In genomic region chr12:95205016-95205415, GRCh38 we compare ENCODE assay signal across 10 cellular contexts. TPM values are rescaled to one million over a fixed set of nuclear protein-coding genes. Genes with fewer than 3 reads are reported as not detected.
DNase-seq lines count a peak whose midpoint lies in the region; ATAC-seq, FAIRE-seq and TF ChIP-seq lines count a peak whose summit lies in the region.
"Had no signal": no experiment of that assay in that cellular context is flagged by ENCODE, and none has a peak within 500 bp of the region (broad histone marks: within the 10 kb centered on the region; RNA-seq: fewer than 3 reads in every experiment).

No MANE protein-coding gene starts in this region.

- DNase-seq in IMR-90: no peak
- DNase-seq in mammary epithelial cell: no peak
- no peak for DNase-seq in lower lobe of right lung
- no peak for DNase-seq in stimulated activated naive CD8-positive, alpha-beta T cell treated with anti-CD3 and anti-CD28 coated beads, Interleukin-15, Interleukin-2, amounts not matched to agents 100 U/mL and 50 U/mL, for 24 hours
- DNase-seq in HTR-8/SVneo (ENCODE audit: insufficient read length, low spot score): no peak
- DNase-seq: activated naive CD4-positive, alpha-beta T cell; SHP77 had no signal

- H2AK9ac ChIP-seq in IMR-90 (replicated peaks; ENCODE audit: low read depth, low read length, poor library complexity): no peak overlapping the region

- peak overlapping the region; percentile 97 for H2BK15ac ChIP-seq in IMR-90 (ENCODE audit: low read depth, low read length)

- peaks cover 18 to 57% of the 10 kb centered on the region in 2 experiments for H3K79me1 ChIP-seq in IMR-90 (ENCODE audit: low read depth in 1 of 2, low read length in 2 of 2)

- H3K9ac ChIP-seq in IMR-90 (ENCODE audit: low read depth, low read length): no peak overlapping the region; the same call in 1 of the 2 replicates
- peak overlapping the region; percentile 97 for H3K9ac ChIP-seq in mammary epithelial cell (ENCODE audit: insufficient read depth, low read length)

- H3K4ac ChIP-seq in IMR-90 (ENCODE audit: low read depth, low read length): peak overlapping the region; percentile 96

- H4K5ac ChIP-seq in IMR-90 (ENCODE audit: low read depth, low read length): peak overlapping the region; percentile 86

- TF ChIP-seq POLR2A in IMR-90 (IDR thresholded peaks at IDR 0.05; ENCODE audit: low read depth, low read length): no peak

- H2BK5ac ChIP-seq in IMR-90 (ENCODE audit: low read depth, low read length, poor library complexity, severe bottlenecking): peak overlapping the region; percentile 97

- dilution Hi-C loops in IMR-90 (cut with HindIII; ENCODE audit: low sequenced_read_pairs, unreplicated experiment): no loop called here
- dilution Hi-C loops in mammary epithelial cell (cut with HindIII; ENCODE audit: low sequenced_read_pairs): no loop called here

- peak overlapping the region; percentile 99; the same call in 1 of the 2 replicates for H2AK5ac ChIP-seq in IMR-90 (ENCODE audit: low read depth, low read length)

- FAIRE-seq in HTR-8/SVneo (lab: Jason Lieb, UNC): no peak

- H3K4me3 ChIP-seq in IMR-90 (ENCODE audit: insufficient read depth, low read depth, low read length) (no peak overlapping the region), mammary epithelial cell (replicated peaks in 1 of 3; ENCODE audit: insufficient read depth in 1 of 3, low read depth in 2 of 3, low read length in 3 of 3) (no peak overlapping the region), lower lobe of right lung (no peak overlapping the region), thymus (ENCODE audit: low read length) (no peak overlapping the region)

- in situ Hi-C loops in IMR-90 (cut with MboI; ENCODE audit: low sequenced_read_pairs) (no loop called here), mammary epithelial cell (cut with MboI; ENCODE audit: low sequenced_read_pairs in 2 of 2) (no loop called here)

- H3K9me3 ChIP-seq in IMR-90 (ENCODE audit: control insufficient read depth, insufficient read depth, low read length) (no peaks in the 10 kb centered on the region), mammary epithelial cell (replicated peaks; ENCODE audit: insufficient read depth, low read length) (no peaks in the 10 kb centered on the region), lower lobe of right lung (no peaks in the 10 kb centered on the region), thymus (ENCODE audit: control insufficient read depth) (no peaks in the 10 kb centered on the region)

- TF ChIP-seq RAD21 in IMR-90 (IDR thresholded peaks at IDR 0.05; ENCODE audit: low read length): no peak

- BruUV-seq in IMR-90 (replicated peaks; lab: Mats Ljungman, UMichigan) (no TSS peak), mammary epithelial cell (replicated peaks; lab: Mats Ljungman, UMichigan) (no TSS peak)

- H3K36me3 ChIP-seq in IMR-90 (ENCODE audit: control insufficient read depth, insufficient read depth, low read length): no peaks in the 10 kb centered on the region
- H3K36me3 ChIP-seq in mammary epithelial cell (ENCODE audit: insufficient read depth, low read length): no peaks in the 10 kb centered on the region
- no peaks in the 10 kb centered on the region for H3K36me3 ChIP-seq in lower lobe of right lung
- no peaks in the 10 kb centered on the region for H3K36me3 ChIP-seq in thymus (ENCODE audit: control insufficient read depth, insufficient read depth)

- peak overlapping the region; percentile 88 for H3K14ac ChIP-seq in IMR-90 (replicated peaks; ENCODE audit: low read depth, low read length)

- intact Hi-C loops in IMR-90 (cut with micrococcal nuclease) (no loop called here), mammary epithelial cell (cut with micrococcal nuclease) (no loop called here), lower lobe of right lung (cut with DNase I) (no loop called here)

- H3K18ac ChIP-seq in IMR-90 (ENCODE audit: low read depth, low read length): peak overlapping the region; percentile 87

- peaks cover 11% of the 10 kb centered on the region for H3K9me1 ChIP-seq in IMR-90 (ENCODE audit: insufficient read depth, low read length)

- POLR2A ChIA-PET in IMR-90 (lab: Charles Lee; ENCODE audit: unreplicated experiment): no interaction called here

- H2BK20ac ChIP-seq in IMR-90 (ENCODE audit: low read depth, low read length): peak overlapping the region; percentile 83; the same call in 1 of the 2 replicates

- peak overlapping the region; percentile 71 for H3K27ac ChIP-seq in IMR-90 (ENCODE audit: insufficient read depth, low read length)
- H3K27ac ChIP-seq in mammary epithelial cell (ENCODE audit: insufficient read depth, low read depth, low read length): peak overlapping the region; percentile 100
- peak overlapping the region; percentile 69 for H3K27ac ChIP-seq in lower lobe of right lung
- H3K27ac ChIP-seq in thymus (ENCODE audit: low read depth): peak overlapping the region; percentile 36

- peak overlapping the region; percentile 71 to 95; a peak in 3 of 4 replicates for H4K8ac ChIP-seq in IMR-90 (ENCODE audit: low read depth in 2 of 2, low read length in 2 of 2)

- WGBS in IMR-90 (ENCODE audit: extremely low coverage in 2 of 2, insufficient read length in 1 of 2), 2 experiments: no CpG with 5 or more reads among the region's 1 CpG
- 90% methylated on average over 1 of the region's 1 CpG for WGBS in mammary epithelial cell (ENCODE audit: low coverage, missing lambda C conversion rate)
- WGBS in thymus: 94% methylated on average over 1 of the region's 1 CpG

- H4K20me1 ChIP-seq in IMR-90 (ENCODE audit: insufficient read depth, low read length): no peaks in the 10 kb centered on the region
- H4K20me1 ChIP-seq in mammary epithelial cell (ENCODE audit: insufficient read depth, low read length): no peaks in the 10 kb centered on the region

- ATAC-seq in IMR-90 (ENCODE audit: low read depth) (no peak), lower lobe of right lung (no peak), HG03095 (IDR thresholded peaks at IDR 0.05; ENCODE audit: unreplicated experiment) (no peak), GM18867 (IDR thresholded peaks at IDR 0.05; ENCODE audit: unreplicated experiment) (no peak)
- no peak for ATAC-seq in stimulated activated naive CD8-positive, alpha-beta T cell treated with anti-CD3 and anti-CD28 coated beads, Interleukin-15, Interleukin-2, amounts not matched to agents 100 U/mL and 50 U/mL, for 24 hours

- H4K91ac ChIP-seq in IMR-90 (ENCODE audit: insufficient read depth, low read depth, low read length): peak overlapping the region; percentile 94

- TF ChIP-seq CTCF in IMR-90 (conservative IDR thresholded peaks at IDR 0.05; ENCODE audit: low read depth, low read length): no peak
- no peak for TF ChIP-seq CTCF in mammary epithelial cell (conservative IDR thresholded peaks at IDR 0.05 in 1 of 2, IDR thresholded peaks at IDR 0.05 in 1 of 2; ENCODE audit: extremely low read depth in 1 of 2, insufficient read depth in 1 of 2, low read depth in 1 of 2, low read length in 2 of 2)
- no peak for TF ChIP-seq CTCF in lower lobe of right lung (IDR thresholded peaks at IDR 0.05)

- CTCF ChIA-PET in IMR-90 (lab: Yijun Ruan, JAX): interaction anchor here (0.6 to 1.5 kb wide), 2 partner anchors 13 to 447 kb away, joined by 3 to 5 read pairs; partner anchors contain the start of gene VEZT
- CTCF ChIA-PET in mammary epithelial cell (lab: Charles Lee; ENCODE audit: low non-redundant PET): interaction anchor here (0.6 kb wide), 1 partner anchor 334 kb away, joined by 3 read pairs; no protein-coding TSS in a partner anchor

- peak overlapping the region; percentile 96 for H2BK120ac ChIP-seq in IMR-90 (ENCODE audit: low read depth, low read length)

- H3K23ac ChIP-seq in IMR-90 (ENCODE audit: low read depth, low read length): peak overlapping the region; percentile 72; the same call in 1 of the 2 replicates

- no peak overlapping the region for H3K56ac ChIP-seq in IMR-90 (ENCODE audit: extremely low read depth, insufficient read depth, low read length)

- H2AFZ ChIP-seq in IMR-90 (replicated peaks; ENCODE audit: low read length, poor library complexity) (no peak overlapping the region), mammary epithelial cell (ENCODE audit: low read depth, low read length) (no peak overlapping the region)

- H3K79me2 ChIP-seq in mammary epithelial cell (ENCODE audit: insufficient read depth, low read length): peaks cover 71% of the 10 kb centered on the region

- H3K27me3 ChIP-seq in IMR-90 (ENCODE audit: control insufficient read depth, insufficient read depth, low read length) (no peaks in the 10 kb centered on the region), mammary epithelial cell (ENCODE audit: insufficient read depth, low read length) (no peaks in the 10 kb centered on the region), lower lobe of right lung (ENCODE audit: low read depth) (no peaks in the 10 kb centered on the region), thymus (ENCODE audit: control insufficient read depth, insufficient read depth) (no peaks in the 10 kb centered on the region)

- H3K4me2 ChIP-seq in IMR-90 (ENCODE audit: low read depth, low read length) (no peak overlapping the region; the same call in 1 of the 2 replicates), mammary epithelial cell (ENCODE audit: insufficient read depth, low read depth, low read length) (peak overlapping the region; percentile 72)

- H3K4me1 ChIP-seq in IMR-90 (ENCODE audit: control insufficient read depth, insufficient read depth, low read length) (peaks cover 24% of the 10 kb centered on the region), mammary epithelial cell (ENCODE audit: insufficient read depth, low read length) (peaks cover 48% of the 10 kb centered on the region), lower lobe of right lung (peaks cover 58% of the 10 kb centered on the region), thymus (ENCODE audit: control insufficient read depth, insufficient read depth, low read length) (no peaks in the 10 kb centered on the region)

TF ChIP-seq in IMR-90, 13 proteins besides CTCF, POLR2A, EP300 and RAD21 (continues in another document):
- TF ChIP-seq FOS (IDR thresholded peaks at IDR 0.05; ENCODE audit: low read depth, low read length) (no peak), CHD1 (IDR thresholded peaks at IDR 0.05; ENCODE audit: low read depth, low read length) (no peak), MAZ (IDR thresholded peaks at IDR 0.05; ENCODE audit: borderline replicate concordance, low read depth, low read length) (no peak), CEBPB (IDR thresholded peaks at IDR 0.05; ENCODE audit: low read depth, low read length) (no peak)

RNA-seq across cellular contexts. Expression of gene FGD6, which starts 12.3 kb away (rescaled TPM):
- total RNA-seq in IMR-90 (2012; rRNA removed) (9.5 and 9.7 TPM in 2 replicates), mammary epithelial cell (10 to 100 TPM; 39.3 to 55.6 TPM), lower lobe of right lung (22.9 TPM)
- polyA plus RNA-seq in IMR-90 (2012; rRNA removed) (2.0 and 2.6 TPM in 2 replicates), mammary epithelial cell (16.4 TPM), thymus (2.3 TPM)
- 0.42 and 0.52 TPM in 2 replicates for polyA plus RNA-seq in IMR-90 (2012; cell fraction: cytosol; rRNA removed)
- 1.0 and 11.0 TPM in 2 replicates for polyA plus RNA-seq in IMR-90 (2012; cell fraction: nucleus; rRNA removed; ENCODE audit: low replicate concordance)
- polyA minus RNA-seq in mammary epithelial cell: 46.3 TPM

RNA-seq across cellular contexts. Expression of gene VEZT, which starts 12.6 kb away (rescaled TPM):
- total RNA-seq in IMR-90 (2012; rRNA removed): 83.6 and 90.2 TPM in 2 replicates
- polyA plus RNA-seq in IMR-90 (2012; rRNA removed): 44.6 and 54.5 TPM in 2 replicates
- polyA plus RNA-seq in IMR-90 (2012; cell fraction: cytosol; rRNA removed): 11.2 and 16.4 TPM in 2 replicates
- 5.8 and 62.0 TPM in 2 replicates for polyA plus RNA-seq in IMR-90 (2012; cell fraction: nucleus; rRNA removed; ENCODE audit: low replicate concordance)
- 100 to 1,000 TPM; 113 to 133 TPM for total RNA-seq in mammary epithelial cell
- polyA plus RNA-seq in mammary epithelial cell: 66.2 TPM
- polyA minus RNA-seq in mammary epithelial cell: 73.7 TPM
- total RNA-seq in lower lobe of right lung: 64.2 TPM
- 51.4 TPM for polyA plus RNA-seq in thymus

Comparison
In these comparisons a context has a peak if more than half of its experiments do, and no peak if none do; other contexts are left out.
1. H3K27ac ChIP-seq: peak in every context shown above with its lines; median percentile 100 in mammary epithelial cell; 71 in IMR-90; 69 in lower lobe of right lung; 36 in thymus.